In the genomic region with DNA sequence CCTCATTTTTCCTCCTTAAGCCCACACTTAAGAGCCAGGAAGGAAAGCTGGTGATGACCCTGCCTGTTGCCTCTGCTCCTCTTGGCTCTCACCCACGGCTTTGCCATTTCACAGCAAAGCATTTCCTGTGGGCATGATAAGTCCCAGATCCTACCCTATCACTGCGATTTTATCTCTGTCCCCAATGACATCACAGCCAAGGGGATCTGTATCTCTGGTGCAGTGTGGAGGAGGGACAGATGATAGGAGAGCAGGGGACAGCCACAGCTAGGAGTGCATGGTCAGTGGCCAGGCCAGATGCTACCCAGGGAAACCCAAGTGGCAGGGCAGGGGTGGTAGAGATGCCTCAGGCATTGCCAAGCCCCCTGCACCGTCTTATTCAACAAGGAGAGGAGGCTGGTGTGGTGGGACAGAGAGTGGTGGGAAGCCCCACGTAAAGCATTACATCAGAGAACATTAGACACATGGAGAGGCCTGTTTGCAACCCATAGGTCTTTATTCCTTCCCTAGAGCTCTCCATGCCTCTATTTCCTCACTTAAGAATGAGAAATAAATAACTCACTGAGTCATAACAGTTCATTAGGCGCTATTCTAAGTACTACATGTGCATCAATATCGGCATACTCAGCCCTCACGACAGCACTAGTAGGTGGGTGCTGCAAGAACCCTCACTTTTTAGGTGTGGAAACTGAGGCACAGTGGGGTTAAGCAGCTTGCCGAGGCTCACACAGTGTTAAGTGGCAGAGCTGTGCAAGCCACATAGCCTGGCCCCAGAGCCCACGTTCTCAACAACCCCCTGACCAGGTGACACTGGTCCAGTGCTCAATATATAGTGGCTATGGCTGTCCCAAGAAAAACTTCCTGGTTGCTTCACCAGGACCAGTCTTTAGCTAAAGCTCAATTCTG, we compare ENCODE assay signal across 12 cellular contexts. TPM values are rescaled to one million over a fixed set of nuclear protein-coding genes. Genes with fewer than 3 reads are reported as not detected.
DNase-seq lines count a peak whose midpoint lies in the region; ATAC-seq and TF ChIP-seq lines count a peak whose summit lies in the region.
"Had no signal": no experiment of that assay in that cellular context is flagged by ENCODE, and none has a peak within 500 bp of the region (broad histone marks: within the 10 kb centered on the region; RNA-seq: fewer than 3 reads in every experiment).

No MANE protein-coding gene starts in this region.

- DNase-seq in activated CD8-positive, alpha-beta T cell treated with anti-CD3 and anti-CD28 coated beads, Interleukin-2, amount 10 ng/mL, durations not matched to agents 7 days and 5 days: no peak
- no peak for DNase-seq in activated CD8-positive, alpha-beta T cell treated with anti-CD3 and anti-CD28 coated beads for 36 hours
- no peak for DNase-seq in RWPE1 (ENCODE audit: low spot score)
- peak; percentile 55 for DNase-seq in globus pallidus (ENCODE audit: low spot score)
- DNase-seq in germinal center (ENCODE audit: low spot score): no peak
- DNase-seq: activated CD4-positive, CD25-positive, alpha-beta regulatory T cell had no signal

- ATAC-seq in activated CD8-positive, alpha-beta T cell treated with anti-CD3 and anti-CD28 coated beads, Interleukin-2, amount 10 ng/mL, durations not matched to agents 7 days and 5 days: no peak
- ATAC-seq in activated CD8-positive, alpha-beta T cell treated with anti-CD3 and anti-CD28 coated beads for 36 hours: no peak
- ATAC-seq in HG03460 (IDR thresholded peaks at IDR 0.05; ENCODE audit: unreplicated experiment) (no peak), GM18907 (IDR thresholded peaks at IDR 0.05; ENCODE audit: unreplicated experiment) (no peak)

- H3K4me1 Mint-ChIP-seq in activated CD8-positive, alpha-beta T cell treated with anti-CD3 and anti-CD28 coated beads, Interleukin-2, amount 10 ng/mL, durations not matched to agents 7 days and 5 days (ENCODE audit: low read depth): peaks cover 52% of the 10 kb centered on the region
- peaks cover 45% of the 10 kb centered on the region for H3K4me1 Mint-ChIP-seq in activated CD8-positive, alpha-beta T cell treated with anti-CD3 and anti-CD28 coated beads for 36 hours (ENCODE audit: low read depth)

- intact Hi-C loops in activated CD8-positive, alpha-beta T cell treated with anti-CD3 and anti-CD28 coated beads for 36 hours (cut with micrococcal nuclease): no loop called here

- no peak overlapping the region for H3K4me3 Mint-ChIP-seq in activated CD8-positive, alpha-beta T cell treated with anti-CD3 and anti-CD28 coated beads, Interleukin-2, amount 10 ng/mL, durations not matched to agents 7 days and 5 days
- no peak overlapping the region for H3K4me3 Mint-ChIP-seq in activated CD8-positive, alpha-beta T cell treated with anti-CD3 and anti-CD28 coated beads for 36 hours
- H3K4me3 Mint-ChIP-seq: activated naive CD8-positive, alpha-beta T cell; mesothelial cell of epicardium had no signal

- TF ChIP-seq CTCF in activated CD8-positive, alpha-beta T cell treated with anti-CD3 and anti-CD28 coated beads for 36 hours (IDR thresholded peaks at IDR 0.05): no peak
- TF ChIP-seq CTCF in RWPE1 (conservative IDR thresholded peaks at IDR 0.05; ENCODE audit: low read depth): no peak

- H3K27me3 Mint-ChIP-seq in activated CD8-positive, alpha-beta T cell treated with anti-CD3 and anti-CD28 coated beads, Interleukin-2, amount 10 ng/mL, durations not matched to agents 7 days and 5 days (ENCODE audit: low read depth): no peaks in the 10 kb centered on the region
- no peaks in the 10 kb centered on the region for H3K27me3 Mint-ChIP-seq in activated CD8-positive, alpha-beta T cell treated with anti-CD3 and anti-CD28 coated beads for 36 hours
- H3K27me3 Mint-ChIP-seq: activated naive CD8-positive, alpha-beta T cell had no signal

- CTCF ChIA-PET in activated CD8-positive, alpha-beta T cell treated with anti-CD3 and anti-CD28 coated beads, Interleukin-2, amount 10 ng/mL, durations not matched to agents 7 days and 5 days (lab: Charles Lee): interaction anchor here (1.1 kb wide), 1 partner anchor 47 kb away, joined by 4 read pairs; no protein-coding TSS in a partner anchor
- CTCF ChIA-PET in activated CD8-positive, alpha-beta T cell treated with anti-CD3 and anti-CD28 coated beads for 36 hours (lab: Charles Lee): interaction anchor here (0.7 to 0.9 kb wide), 2 partner anchors 24 to 49 kb away, joined by 3 read pairs; partner anchors contain the start of gene FRS3
- CTCF ChIA-PET in RWPE1 (lab: Yijun Ruan, JAX): interaction anchor here (0.7 kb wide), 1 partner anchor 356 kb away, joined by 3 read pairs; no protein-coding TSS in a partner anchor

- H3K27ac ChIP-seq in RWPE1 (peak overlapping the region; percentile 98), temporal lobe (ENCODE audit: low read depth, low read length) (peak overlapping the region; percentile 98)

- POLR2A ChIA-PET in activated CD8-positive, alpha-beta T cell treated with anti-CD3 and anti-CD28 coated beads, Interleukin-2, amount 10 ng/mL, durations not matched to agents 7 days and 5 days (lab: Charles Lee): interaction anchor here (0.9 kb wide), 1 partner anchor 15 kb away, joined by 3 read pairs; no protein-coding TSS in a partner anchor
- POLR2A ChIA-PET in activated CD8-positive, alpha-beta T cell treated with anti-CD3 and anti-CD28 coated beads for 36 hours (lab: Charles Lee): interaction anchor here (0.7 to 2.0 kb wide), 3 partner anchors 8 to 22 kb away, joined by 3 to 8 read pairs (median 3); no protein-coding TSS in a partner anchor
- POLR2A ChIA-PET in RWPE1 (lab: Yijun Ruan, JAX; ENCODE audit: low non-redundant PET): no interaction called here

- no peaks in the 10 kb centered on the region for H3K9me3 Mint-ChIP-seq in activated CD8-positive, alpha-beta T cell treated with anti-CD3 and anti-CD28 coated beads, Interleukin-2, amount 10 ng/mL, durations not matched to agents 7 days and 5 days (ENCODE audit: insufficient read depth)
- H3K9me3 Mint-ChIP-seq in activated CD8-positive, alpha-beta T cell treated with anti-CD3 and anti-CD28 coated beads for 36 hours: no peaks in the 10 kb centered on the region
- H3K9me3 Mint-ChIP-seq: mesothelial cell of epicardium had no signal

- peaks cover 3% of the 10 kb centered on the region for H3K36me3 Mint-ChIP-seq in activated CD8-positive, alpha-beta T cell treated with anti-CD3 and anti-CD28 coated beads, Interleukin-2, amount 10 ng/mL, durations not matched to agents 7 days and 5 days (ENCODE audit: low read depth)
- no peaks in the 10 kb centered on the region for H3K36me3 Mint-ChIP-seq in activated CD8-positive, alpha-beta T cell treated with anti-CD3 and anti-CD28 coated beads for 36 hours (ENCODE audit: low read depth)
- H3K36me3 Mint-ChIP-seq: activated naive CD8-positive, alpha-beta T cell; mesothelial cell of epicardium had no signal

- H3K27ac Mint-ChIP-seq in activated CD8-positive, alpha-beta T cell treated with anti-CD3 and anti-CD28 coated beads, Interleukin-2, amount 10 ng/mL, durations not matched to agents 7 days and 5 days: peak overlapping the region; percentile 34
- H3K27ac Mint-ChIP-seq in activated CD8-positive, alpha-beta T cell treated with anti-CD3 and anti-CD28 coated beads for 36 hours: no peak overlapping the region
- H3K27ac Mint-ChIP-seq: activated naive CD8-positive, alpha-beta T cell; mesothelial cell of epicardium had no signal

RNA-seq across cellular contexts. Expression of gene TFEB, which starts 4.6 kb away (rescaled TPM):
- 10 to 100 TPM; 18.5 to 21.2 TPM for total RNA-seq in activated CD8-positive, alpha-beta T cell treated with anti-CD3 and anti-CD28 coated beads, Interleukin-2, amount 10 ng/mL, durations not matched to agents 7 days and 5 days
- 10 to 100 TPM; 14.6 to 15.9 TPM for total RNA-seq in activated CD8-positive, alpha-beta T cell treated with anti-CD3 and anti-CD28 coated beads for 36 hours
- 2.7 TPM for total RNA-seq in temporal lobe

RNA-seq across cellular contexts. Expression of gene PGC, which starts 16.4 kb away (rescaled TPM):
- total RNA-seq in activated CD8-positive, alpha-beta T cell treated with anti-CD3 and anti-CD28 coated beads, Interleukin-2, amount 10 ng/mL, durations not matched to agents 7 days and 5 days: not detected
- not detected for total RNA-seq in activated CD8-positive, alpha-beta T cell treated with anti-CD3 and anti-CD28 coated beads for 36 hours
- total RNA-seq in temporal lobe: 0.49 TPM
- total RNA-seq: fibroblast of lung, mesothelial cell of epicardium had no signal

RNA-seq across cellular contexts. Expression of gene FRS3, which starts 48.9 kb away (rescaled TPM):
- total RNA-seq in activated CD8-positive, alpha-beta T cell treated with anti-CD3 and anti-CD28 coated beads, Interleukin-2, amount 10 ng/mL, durations not matched to agents 7 days and 5 days: 1 to 10 TPM; 5.1 to 7.0 TPM
- total RNA-seq in activated CD8-positive, alpha-beta T cell treated with anti-CD3 and anti-CD28 coated beads for 36 hours: 1 to 10 TPM; 3.2 to 4.1 TPM
- total RNA-seq in temporal lobe: 10.3 TPM

RNA-seq across cellular contexts. Expression of gene PRICKLE4, which starts 49.8 kb away (rescaled TPM):
- total RNA-seq in activated CD8-positive, alpha-beta T cell treated with anti-CD3 and anti-CD28 coated beads, Interleukin-2, amount 10 ng/mL, durations not matched to agents 7 days and 5 days: under 1 TPM in 1 of 2 experiments, not detected in 1; 0.40 TPM
- not detected for total RNA-seq in activated CD8-positive, alpha-beta T cell treated with anti-CD3 and anti-CD28 coated beads for 36 hours
- total RNA-seq in temporal lobe: 0.49 TPM
- total RNA-seq: fibroblast of lung had no signal

RNA-seq across cellular contexts. Expression of gene TOMM6, which starts 56.7 kb away (rescaled TPM):
- 100 to 1,000 TPM; 215 to 218 TPM for total RNA-seq in activated CD8-positive, alpha-beta T cell treated with anti-CD3 and anti-CD28 coated beads, Interleukin-2, amount 10 ng/mL, durations not matched to agents 7 days and 5 days
- total RNA-seq in activated CD8-positive, alpha-beta T cell treated with anti-CD3 and anti-CD28 coated beads for 36 hours: 100 to 1,000 TPM; 310 to 314 TPM
- 32.2 TPM for total RNA-seq in temporal lobe
